Comparison of ENCODE assay signal across 9 cellular contexts in genomic region chr10:100508691-100509150, GRCh38. TPM values are rescaled to one million over a fixed set of nuclear protein-coding genes. Genes with fewer than 3 reads are reported as not detected.
DNase-seq lines count a peak whose midpoint lies in the region; ATAC-seq and TF ChIP-seq lines count a peak whose summit lies in the region.
"Had no signal": no experiment of that assay in that cellular context is flagged by ENCODE, and none has a peak within 500 bp of the region (broad histone marks: within the 10 kb centered on the region; RNA-seq: fewer than 3 reads in every experiment).

No MANE protein-coding gene starts in this region.

- ATAC-seq in PC-3 = peak; percentile 79
- peak; percentile 83 for ATAC-seq in left colon
- no peak for ATAC-seq in HG03520 (IDR thresholded peaks at IDR 0.05; ENCODE audit: unreplicated experiment)
- no peak for ATAC-seq in HG03469 (IDR thresholded peaks at IDR 0.05; ENCODE audit: unreplicated experiment)

- no peak overlapping the region for H3K9ac ChIP-seq in PC-3 (ENCODE audit: low read length)
- H3K9ac ChIP-seq: BLaER1 had no signal

- H3K79me2 ChIP-seq in PC-3 (ENCODE audit: low read length) = no peaks in the 10 kb centered on the region

- BruUV-seq in PC-3 (replicated peaks; lab: Mats Ljungman, UMichigan) = no TSS peak

- no peaks in the 10 kb centered on the region for H3F3A ChIP-seq in PC-3 (ENCODE audit: low read length, unreplicated experiment)

- H3K27ac ChIP-seq in HEK293 (ENCODE audit: extremely low read depth, low read depth, low read length) = no peak overlapping the region
- H3K27ac ChIP-seq in PC-3 (ENCODE audit: low read length) = no peak overlapping the region
- H3K27ac ChIP-seq: BLaER1 had no signal

- H3K27me3 ChIP-seq in PC-3 (ENCODE audit: low read length) = no peaks in the 10 kb centered on the region
- H3K27me3 ChIP-seq: BLaER1 had no signal

- no peak overlapping the region for H2AFZ ChIP-seq in PC-3 (ENCODE audit: low read length)

- CTCF ChIA-PET in HEK293 (lab: Yijun Ruan, JAX) = interaction anchor here (0.6 to 8.8 kb wide), 40 partner anchors 8 to 663 kb away, joined by 3 to 97 read pairs (median 5); partner anchors contain the start of gene HIF1AN
- CTCF ChIA-PET in PC-3 (lab: Charles Lee) = interaction anchor here (0.5 to 2.6 kb wide), 9 partner anchors 10 to 370 kb away, joined by 3 to 15 read pairs (median 3); partner anchors contain the start of gene HIF1AN

- no peaks in the 10 kb centered on the region for H3K9me3 ChIP-seq in HEK293 (ENCODE audit: control insufficient read depth, insufficient read depth, low read depth, low read length)
- H3K9me3 ChIP-seq in PC-3 (ENCODE audit: low read length) = no peaks in the 10 kb centered on the region
- H3K9me3 ChIP-seq: BLaER1 had no signal

- POLR2A ChIA-PET in HEK293 (lab: Yijun Ruan, JAX) (no interaction called here), PC-3 (lab: Charles Lee; ENCODE audit: unreplicated experiment) (no interaction called here)

- H3K4me1 ChIP-seq in HEK293 (ENCODE audit: control insufficient read depth, insufficient read depth, low read length) (no peaks in the 10 kb centered on the region), PC-3 (ENCODE audit: insufficient read depth, low read length) (peaks cover 5% of the 10 kb centered on the region; the same call in 1 of the 2 replicates)

- DNase-seq in NCI-H1092 treated with DMSO at 0.1 percent for 48 hours (lab: John Stamatoyannopoulos, UW) = peak; percentile 26
- no peak for DNase-seq in NCI-H1092 (lab: John Stamatoyannopoulos, UW)
- peak; percentile 67 for DNase-seq in PC-3
- DNase-seq in amniotic epithelial cell (ENCODE audit: low read depth) = peak; percentile 55
- no peak for DNase-seq in left colon

- H3K9me2 ChIP-seq in PC-3 (replicated peaks; ENCODE audit: low read length) = no peaks in the 10 kb centered on the region

- intact Hi-C loops in PC-3 (cut with micrococcal nuclease) (loop anchor here (1.0 to 2.0 kb wide), 2 partner anchors 74 to 170 kb away; no protein-coding TSS in a partner anchor), left colon (cut with DNase I, micrococcal nuclease) (no loop called here)

- H3K36me3 ChIP-seq in HEK293 (ENCODE audit: control insufficient read depth in 2 of 2, insufficient read depth in 1 of 2, low read length in 2 of 2) (peaks cover 0 to 60% of the 10 kb centered on the region in 2 experiments; a peak in 1 of 3 replicates), PC-3 (ENCODE audit: low read depth, low read length) (no peaks in the 10 kb centered on the region; the same call in 1 of the 2 replicates)

- H3K4me3 ChIP-seq in HEK293 (ENCODE audit: low read depth, low read length) (no peak overlapping the region), PC-3 (ENCODE audit: low read length) (no peak overlapping the region)
- H3K4me3 ChIP-seq: BLaER1 had no signal

- H3K4me2 ChIP-seq in PC-3 (ENCODE audit: low read length) = no peak overlapping the region
- H3K4me2 ChIP-seq: BLaER1 had no signal

- H4K20me1 ChIP-seq in PC-3 (ENCODE audit: low read length) = no peaks in the 10 kb centered on the region

- TF ChIP-seq CTCF in HEK293 (tag by site-specific recombination; IDR thresholded peaks at IDR 0.05) (peak; percentile 69), PC-3 (conservative IDR thresholded peaks at IDR 0.05; ENCODE audit: low read depth, low read length) (peak; percentile 68)

TF ChIP-seq in HEK293, 187 proteins besides CTCF, POLR2A, EP300 and RAD21:
- TF ChIP-seq ZNF514 (tag by site-specific recombination; IDR thresholded peaks at IDR 0.05) (no peak), ZNF280C (tag by site-specific recombination; IDR thresholded peaks at IDR 0.05) (no peak), ZNF785 (tag by site-specific recombination; IDR thresholded peaks at IDR 0.05) (no peak), ZNF654 (tag by site-specific recombination; IDR thresholded peaks at IDR 0.05; ENCODE audit: low read depth) (peak; percentile 76)

RNA-seq across cellular contexts. Expression of gene SEC31B, which starts 10.9 kb away (rescaled TPM):
- 1.5 and 1.6 TPM in 2 replicates for total RNA-seq in PC-3 (2014; rRNA removed)
- total RNA-seq in left colon = 10 to 100 TPM; 13.7 to 15.3 TPM

RNA-seq across cellular contexts. Expression of gene NDUFB8, which starts 20.9 kb away (rescaled TPM):
- total RNA-seq in PC-3 (2014; rRNA removed) = 365 and 399 TPM in 2 replicates
- 100 to 1,000 TPM; 172 to 214 TPM for total RNA-seq in left colon

RNA-seq across cellular contexts. Expression of gene HIF1AN, which starts 27.0 kb away (rescaled TPM):
- 4.5 TPM in 2 replicates for total RNA-seq in PC-3 (2014; rRNA removed)
- total RNA-seq in left colon = 10 to 100 TPM; 35.2 to 35.3 TPM

RNA-seq across cellular contexts. Expression of gene WNT8B, which starts 45.9 kb away (rescaled TPM):
- total RNA-seq in PC-3 (2014; rRNA removed) (0.29 TPM in 1 of 2 replicates, not detected in the other), left colon (not detected)

Comparison
In these comparisons a context has a peak if more than half of its experiments do, and no peak if none do; other contexts are left out.
1. DNase-seq: peak in NCI-H1092 treated with DMSO at 0.1 percent for 48 hours (single experiment), PC-3 (single experiment) and amniotic epithelial cell (single experiment); none in NCI-H1092 (single experiment) and left colon (0 of 2).
2. ATAC-seq: peak in PC-3 (single experiment) and left colon (single experiment); none in HG03520 (single experiment) and HG03469 (single experiment).